Comparison of ENCODE assay signal across 25 cellular contexts in genomic region chr9:16815042-16815441, GRCh38.
"Had no signal": no experiment of that assay in that cellular context is flagged by ENCODE, and none has a peak within 500 bp of the region (broad histone marks: within the 10 kb centered on the region; RNA-seq: fewer than 3 reads in every experiment).

No MANE protein-coding gene starts in this region.

- H3K27ac Mint-ChIP-seq: dendritic cell treated with granulocyte-macrophage colony-stimulating factor and Interleukin-4, amounts not matched to agents 40 ng/mL and 50 ng/mL, for 4 days; memory B cell; natural killer cell; stimulated activated naive B cell treated with anti-CD40 and anti-IgM and Interleukin-4, amounts not matched to agents 10 μg/mL and 1 μg/mL and 100 μg/mL, for 72 hours; stimulated activated naive CD8-positive, alpha-beta T cell treated with anti-CD3 and anti-CD28 coated beads, Interleukin-15, Interleukin-2, amounts not matched to agents 100 ng/mL and 50 ng/mL, for 24 hours had no signal

- H3K4me1 ChIP-seq: colonic mucosa, heart right ventricle, psoas muscle, spleen, upper lobe of left lung had no signal

- H3K27ac ChIP-seq: colonic mucosa, esophagus muscularis mucosa, heart right ventricle, ovary, psoas muscle, skin epidermis, spleen, thoracic aorta, tibial nerve, upper lobe of left lung, uterus had no signal

- H3K36me3 ChIP-seq: colonic mucosa, esophagus muscularis mucosa, heart right ventricle, ovary, spleen, thoracic aorta, tibial nerve, upper lobe of left lung, uterus had no signal

- ATAC-seq: heart right ventricle; natural killer cell; psoas muscle; right cardiac atrium; stimulated activated naive B cell treated with anti-CD40 and anti-IgM and Interleukin-4, amounts not matched to agents 10 μg/mL and 1 μg/mL and 100 μg/mL, for 72 hours had no signal

- H3K9me3 ChIP-seq: colonic mucosa, esophagus muscularis mucosa, heart right ventricle, ovary, psoas muscle, spleen, thoracic aorta, tibial nerve, upper lobe of left lung, uterus had no signal

- DNase-seq: colonic mucosa; effector CD8-positive, alpha-beta T cell; foreskin melanocyte; glutamatergic neuron; heart right ventricle; hippocampal formation; natural killer cell; occipital lobe; ovary; posterior cingulate gyrus; psoas muscle; right cardiac atrium; spleen; stimulated activated CD4-positive, alpha-beta T cell treated with anti-CD3 and anti-CD28 coated beads, Interleukin-2, amount 100 ng/mL, for 48 hours; stimulated activated naive B cell treated with anti-CD40 and anti-IgM and Interleukin-4, amounts not matched to agents 10 μg/mL and 1 μg/mL and 100 μg/mL, for 72 hours; upper lobe of left lung; uterus had no signal

- H3K4me3 ChIP-seq: colonic mucosa, esophagus muscularis mucosa, heart right ventricle, lung, ovary, psoas muscle, skin epidermis, spleen, thoracic aorta, tibial nerve, upper lobe of left lung, uterus had no signal

- H3K27me3 ChIP-seq: colonic mucosa, esophagus muscularis mucosa, heart right ventricle, ovary, spleen, tibial nerve, upper lobe of left lung, uterus had no signal

- H3K27me3 Mint-ChIP-seq: dendritic cell treated with granulocyte-macrophage colony-stimulating factor and Interleukin-4, amounts not matched to agents 40 ng/mL and 50 ng/mL, for 4 days; memory B cell; stimulated activated naive B cell treated with anti-CD40 and anti-IgM and Interleukin-4, amounts not matched to agents 10 μg/mL and 1 μg/mL and 100 μg/mL, for 72 hours; stimulated activated naive CD8-positive, alpha-beta T cell treated with anti-CD3 and anti-CD28 coated beads, Interleukin-15, Interleukin-2, amounts not matched to agents 100 ng/mL and 50 ng/mL, for 24 hours had no signal

- H3K4me1 Mint-ChIP-seq: memory B cell; stimulated activated naive B cell treated with anti-CD40 and anti-IgM and Interleukin-4, amounts not matched to agents 10 μg/mL and 1 μg/mL and 100 μg/mL, for 72 hours had no signal

- H3K36me3 Mint-ChIP-seq: memory B cell; natural killer cell; stimulated activated naive B cell treated with anti-CD40 and anti-IgM and Interleukin-4, amounts not matched to agents 10 μg/mL and 1 μg/mL and 100 μg/mL, for 72 hours had no signal

- H3K4me3 Mint-ChIP-seq: dendritic cell treated with granulocyte-macrophage colony-stimulating factor and Interleukin-4, amounts not matched to agents 40 ng/mL and 50 ng/mL, for 4 days; memory B cell; natural killer cell; stimulated activated naive B cell treated with anti-CD40 and anti-IgM and Interleukin-4, amounts not matched to agents 10 μg/mL and 1 μg/mL and 100 μg/mL, for 72 hours; stimulated activated naive CD8-positive, alpha-beta T cell treated with anti-CD3 and anti-CD28 coated beads, Interleukin-15, Interleukin-2, amounts not matched to agents 100 ng/mL and 50 ng/mL, for 24 hours had no signal

- H3K9me3 Mint-ChIP-seq: dendritic cell treated with granulocyte-macrophage colony-stimulating factor and Interleukin-4, amounts not matched to agents 40 ng/mL and 50 ng/mL, for 4 days; natural killer cell; stimulated activated naive CD8-positive, alpha-beta T cell treated with anti-CD3 and anti-CD28 coated beads, Interleukin-15, Interleukin-2, amounts not matched to agents 100 ng/mL and 50 ng/mL, for 24 hours had no signal
